Comparison of ENCODE assay signal across 8 cellular contexts in the genomic region with DNA sequence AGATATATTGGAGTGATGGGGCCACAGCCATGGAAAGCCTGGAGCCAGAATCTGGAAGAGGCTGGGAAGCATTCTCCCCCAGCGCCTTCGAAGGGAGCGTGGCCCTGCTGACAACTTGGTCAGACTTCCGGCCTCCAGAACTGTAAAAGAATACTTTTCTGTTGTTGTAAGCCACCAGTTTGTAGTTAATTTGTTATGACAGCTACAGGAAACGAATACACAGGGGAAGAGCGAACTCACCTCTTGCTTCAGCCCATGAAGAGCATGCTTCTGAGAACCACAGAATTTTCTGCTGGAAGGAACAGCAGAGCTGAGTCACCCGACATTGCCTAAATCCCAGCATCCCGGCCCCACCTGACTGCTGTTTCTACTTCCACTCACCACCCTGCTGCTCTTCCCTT.
A peak's percentile ranks its signal among the peaks of the same experiment; 100 is the strongest.
DNase-seq lines count a peak whose midpoint lies in the region; ATAC-seq and TF ChIP-seq lines count a peak whose summit lies in the region.

No MANE protein-coding gene starts in this region.

- CTCF ChIA-PET in activated CD4-positive, alpha-beta memory T cell treated with anti-CD3 and anti-CD28 coated beads, Interleukin-2, amount 10 ng/mL, durations not matched to agents 7 days and 5 days (lab: Charles Lee), result no interaction called here

- POLR2A ChIA-PET in activated CD4-positive, alpha-beta memory T cell treated with anti-CD3 and anti-CD28 coated beads, Interleukin-2, amount 10 ng/mL, durations not matched to agents 7 days and 5 days (lab: Charles Lee), result interaction anchor here (1.5 kb wide), 1 partner anchor 101 kb away, joined by 5 read pairs; no protein-coding TSS in a partner anchor

- H3K36me3 Mint-ChIP-seq in activated CD4-positive, alpha-beta memory T cell treated with anti-CD3 and anti-CD28 coated beads, Interleukin-2, amount 10 ng/mL, durations not matched to agents 7 days and 5 days (ENCODE audit: low read depth), result no peaks in the 10 kb centered on the region

- H3K27me3 Mint-ChIP-seq in activated CD4-positive, alpha-beta memory T cell treated with anti-CD3 and anti-CD28 coated beads, Interleukin-2, amount 10 ng/mL, durations not matched to agents 7 days and 5 days, result peaks cover 4% of the 10 kb centered on the region

- DNase-seq in A172 (ENCODE audit: low spot score), result peak; percentile 92
- DNase-seq in GOT3 (lab: John Stamatoyannopoulos, UW), result peak; percentile 29
- DNase-seq in activated CD4-positive, alpha-beta memory T cell treated with anti-CD3 and anti-CD28 coated beads, Interleukin-2, amount 10 ng/mL, durations not matched to agents 7 days and 5 days, result no peak
- DNase-seq in islet precursor cell, result peak; percentile 83
- no peak for DNase-seq in NCI-H1694 treated with DMSO at 0.1 percent for 48 hours (lab: John Stamatoyannopoulos, UW)
- no peak for DNase-seq in NCI-H146 (lab: John Stamatoyannopoulos, UW)
- DNase-seq in erythroblast (lab: John Stamatoyannopoulos, UW), result no peak

- no peak for TF ChIP-seq POLR2A in erythroblast (IDR thresholded peaks at IDR 0.05; ENCODE audit: low read length)

- peak overlapping the region; percentile 70 for H3K27ac Mint-ChIP-seq in activated CD4-positive, alpha-beta memory T cell treated with anti-CD3 and anti-CD28 coated beads, Interleukin-2, amount 10 ng/mL, durations not matched to agents 7 days and 5 days

- no peaks in the 10 kb centered on the region for H3K9me3 Mint-ChIP-seq in activated CD4-positive, alpha-beta memory T cell treated with anti-CD3 and anti-CD28 coated beads, Interleukin-2, amount 10 ng/mL, durations not matched to agents 7 days and 5 days

- no peak overlapping the region for H3K4me3 Mint-ChIP-seq in activated CD4-positive, alpha-beta memory T cell treated with anti-CD3 and anti-CD28 coated beads, Interleukin-2, amount 10 ng/mL, durations not matched to agents 7 days and 5 days

- peaks cover 65% of the 10 kb centered on the region for H3K4me1 Mint-ChIP-seq in activated CD4-positive, alpha-beta memory T cell treated with anti-CD3 and anti-CD28 coated beads, Interleukin-2, amount 10 ng/mL, durations not matched to agents 7 days and 5 days

- no peak for ATAC-seq in HG02885 (IDR thresholded peaks at IDR 0.05; ENCODE audit: poor library complexity, unreplicated experiment)

Comparison
In these comparisons a context has a peak if more than half of its experiments do, and no peak if none do; other contexts are left out.
1. DNase-seq: peak in A172 (single experiment), GOT3 (single experiment) and islet precursor cell (single experiment); none in activated CD4-positive, alpha-beta memory T cell treated with anti-CD3 and anti-CD28 coated beads, Interleukin-2, amount 10 ng/mL, durations not matched to agents 7 days and 5 days (single experiment), NCI-H1694 treated with DMSO at 0.1 percent for 48 hours (single experiment), NCI-H146 (single experiment) and erythroblast (0 of 2).